Comparison of ENCODE assay signal across 1 cellular context in the genomic region with DNA sequence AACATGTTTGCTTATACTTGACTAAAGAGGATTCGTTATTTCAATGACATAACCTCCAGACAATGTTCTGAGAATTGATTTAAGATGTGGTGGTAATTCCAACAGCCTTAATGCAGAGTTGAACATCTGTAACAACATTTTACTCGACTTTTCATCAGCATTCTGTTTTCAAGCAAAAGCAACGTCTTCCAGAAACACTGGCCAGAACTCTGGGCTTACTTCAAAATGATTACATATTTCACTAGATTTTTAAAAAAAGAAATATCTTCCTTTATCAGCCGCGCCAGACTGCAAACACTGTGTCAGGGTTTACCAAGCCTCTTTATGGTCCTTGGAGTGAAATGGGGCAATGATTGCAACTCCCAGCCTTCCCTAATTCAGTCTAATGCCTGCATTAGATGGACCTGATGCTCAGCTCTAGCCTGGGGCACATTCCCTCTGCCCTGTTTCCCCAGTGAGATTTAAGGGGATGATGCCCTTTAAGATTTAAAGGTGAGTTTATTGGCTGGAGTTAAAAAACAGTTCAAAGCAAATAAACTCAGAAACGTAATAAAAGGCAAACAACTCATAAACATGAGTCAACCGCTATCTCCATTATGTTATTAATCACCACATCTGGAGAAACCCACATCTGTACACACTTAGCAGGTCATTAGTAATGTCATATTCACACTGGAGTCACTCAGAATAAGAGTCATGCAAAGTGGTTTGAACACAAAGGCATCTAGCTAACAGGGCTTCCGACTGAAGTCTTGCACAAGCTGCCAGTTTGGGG.
TF ChIP-seq lines count a peak whose summit lies in the region.

No MANE protein-coding gene starts in this region.

TF ChIP-seq in SK-N-SH, 30 proteins besides CTCF, POLR2A, EP300 and RAD21:
- peak; percentile 87; the same call in 1 of the 2 replicates for TF ChIP-seq RCOR1 (IDR thresholded peaks at IDR 0.05; ENCODE audit: low read length)
- TF ChIP-seq NRF1 (IDR thresholded peaks at IDR 0.05; ENCODE audit: low read depth, low read length) = no peak
- TF ChIP-seq NFIC (IDR thresholded peaks at IDR 0.05; ENCODE audit: borderline replicate concordance) = no peak
- no peak; the same call in 1 of the 2 replicates for TF ChIP-seq MXI1 (IDR thresholded peaks at IDR 0.05; ENCODE audit: low read depth, low read length)
- peak; percentile 96 for TF ChIP-seq GATA2 (CRISPR knock-in tag; IDR thresholded peaks at IDR 0.05)
- TF ChIP-seq JUND (IDR thresholded peaks at IDR 0.05) = no peak
- TF ChIP-seq MEF2A (IDR thresholded peaks at IDR 0.05; ENCODE audit: borderline replicate concordance, low read depth) = no peak
- TF ChIP-seq EZH2phosphoT487 (IDR thresholded peaks at IDR 0.05; ENCODE audit: borderline replicate concordance, low read depth) = no peak
- TF ChIP-seq FOXJ3 (CRISPR knock-in tag; IDR thresholded peaks at IDR 0.05) = peak; percentile 86; the same call in 1 of the 2 replicates
- TF ChIP-seq TAF1 (IDR thresholded peaks at IDR 0.05; ENCODE audit: borderline replicate concordance, low read depth, low read length) = no peak
- TF ChIP-seq CHD2 (IDR thresholded peaks at IDR 0.05; ENCODE audit: low read length, partially characterized antibody) = peak; percentile 14
